33 cellular contexts compared by ENCODE assay signal in the genomic region with DNA sequence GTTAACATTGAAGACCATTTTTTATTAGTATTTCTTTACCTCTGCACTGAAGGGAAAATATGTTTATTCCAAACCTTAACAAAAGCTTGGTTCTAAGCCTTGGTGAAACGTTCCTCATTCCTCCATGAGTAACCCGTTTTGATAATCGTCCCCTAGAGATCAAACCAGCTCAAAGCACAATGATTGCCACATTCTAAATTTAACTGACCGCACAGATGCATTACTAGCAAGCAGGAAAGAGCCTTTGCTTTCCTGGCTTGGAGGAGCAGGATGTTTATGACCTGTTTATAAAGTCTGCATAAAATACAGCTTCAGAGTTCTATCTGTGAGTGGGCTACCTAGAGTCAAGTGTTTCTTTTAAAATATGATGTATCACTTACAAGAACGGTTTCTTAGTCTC.
"Had no signal": no experiment of that assay in that cellular context is flagged by ENCODE, and none has a peak within 500 bp of the region (broad histone marks: within the 10 kb centered on the region; RNA-seq: fewer than 3 reads in every experiment).

No MANE protein-coding gene starts in this region.

- H3K4me1 ChIP-seq: adrenal gland, breast epithelium had no signal

- H3K36me3 ChIP-seq: adrenal gland, brain microvascular endothelial cell, breast epithelium had no signal

- H3K27me3 ChIP-seq: adrenal gland, body of pancreas, brain microvascular endothelial cell, breast epithelium had no signal

- FAIRE-seq: astrocyte, TTC549 had no signal

- DNase-seq: activated B cell treated with CpG ODN at 0.5 μM for 24 hours; activated CD4-positive, alpha-beta memory T cell treated with anti-CD3 and anti-CD28 coated beads for 36 hours; activated CD4-positive, alpha-beta T cell treated with anti-CD3 and anti-CD28 coated beads for 4 hours; activated CD4-positive, alpha-beta T cell treated with anti-CD3 and anti-CD28 coated beads, Interleukin-2, amount 10 ng/mL, durations not matched to agents 24 days and 14 days; activated CD4-positive, alpha-beta T cell treated with anti-CD3 and anti-CD28 coated beads, Interleukin-2, amount 50 U/mL, for 1 hour; activated CD4-positive, alpha-beta T cell treated with anti-CD3 and anti-CD28 coated beads, Interleukin-2, amount 50 U/mL, for 4 hours; activated CD4-positive, CD25-positive, alpha-beta regulatory T cell treated with anti-CD3 and anti-CD28 coated beads, Interleukin-2, amount 50 U/mL, for 72 hours; activated CD8-positive, alpha-beta memory T cell treated with anti-CD3 and anti-CD28 coated beads, Interleukin-2, amount 50 U/mL, for 4 hours; activated CD8-positive, alpha-beta T cell treated with anti-CD3 and anti-CD28 coated beads for 36 hours; activated effector memory CD4-positive, alpha-beta T cell treated with anti-CD3 and anti-CD28 coated beads, Interleukin-2, amount 50 U/mL, for 16 hours; activated gamma-delta T cell treated with Interleukin-2 at 50 U/mL for 16 hours; activated naive CD4-positive, alpha-beta T cell; activated naive CD4-positive, alpha-beta T cell treated with anti-CD3 and anti-CD28 coated beads for 36 hours; activated naive CD4-positive, alpha-beta T cell treated with anti-CD3 and anti-CD28 coated beads, Interleukin-2, amount 50 U/mL, for 16 hours; activated naive CD8-positive, alpha-beta T cell treated with anti-CD3 and anti-CD28 coated beads for 36 hours; activated T-cell treated with anti-CD3 and anti-CD28 coated beads for 4 hours; activated T-cell treated with anti-CD3 and anti-CD28 coated beads, Interleukin-2, amount 50 U/mL, for 1 hour; activated T-cell treated with anti-CD3 and anti-CD28 coated beads, Interleukin-2, amount 50 U/mL, for 4 hours; activated T-cell treated with anti-CD3 and anti-CD28 coated beads, Interleukin-2, amount 50 U/mL, for 72 hours; adrenal gland; amniotic stem cell; aorta; body of pancreas; brain microvascular endothelial cell; central memory CD4-positive, alpha-beta T cell; T-helper 2 cell; T-helper 9 cell had no signal

- H3K27ac ChIP-seq: adrenal gland, body of pancreas, brain microvascular endothelial cell, breast epithelium, VCaP had no signal

- H3K4me3 ChIP-seq: adrenal gland, body of pancreas, breast epithelium had no signal

- ATAC-seq: activated CD8-positive, alpha-beta T cell treated with anti-CD3 and anti-CD28 coated beads for 36 hours; activated naive CD4-positive, alpha-beta T cell treated with anti-CD3 and anti-CD28 coated beads, Interleukin-2, amount 50 U/mL, for 72 hours; activated T-cell treated with anti-CD3 and anti-CD28 coated beads, Interleukin-2, amount 50 U/mL, for 4 hours; activated T-cell treated with anti-CD3 and anti-CD28 coated beads, Interleukin-2, amount 50 U/mL, for 72 hours; activated T-helper 17 cell treated with anti-CD3 and anti-CD28 coated beads, Interleukin-2, amount 50 U/mL, for 72 hours; body of pancreas had no signal

- H3K9me3 ChIP-seq: adrenal gland, body of pancreas had no signal
